16 cellular contexts compared by ENCODE assay signal in the genomic region with DNA sequence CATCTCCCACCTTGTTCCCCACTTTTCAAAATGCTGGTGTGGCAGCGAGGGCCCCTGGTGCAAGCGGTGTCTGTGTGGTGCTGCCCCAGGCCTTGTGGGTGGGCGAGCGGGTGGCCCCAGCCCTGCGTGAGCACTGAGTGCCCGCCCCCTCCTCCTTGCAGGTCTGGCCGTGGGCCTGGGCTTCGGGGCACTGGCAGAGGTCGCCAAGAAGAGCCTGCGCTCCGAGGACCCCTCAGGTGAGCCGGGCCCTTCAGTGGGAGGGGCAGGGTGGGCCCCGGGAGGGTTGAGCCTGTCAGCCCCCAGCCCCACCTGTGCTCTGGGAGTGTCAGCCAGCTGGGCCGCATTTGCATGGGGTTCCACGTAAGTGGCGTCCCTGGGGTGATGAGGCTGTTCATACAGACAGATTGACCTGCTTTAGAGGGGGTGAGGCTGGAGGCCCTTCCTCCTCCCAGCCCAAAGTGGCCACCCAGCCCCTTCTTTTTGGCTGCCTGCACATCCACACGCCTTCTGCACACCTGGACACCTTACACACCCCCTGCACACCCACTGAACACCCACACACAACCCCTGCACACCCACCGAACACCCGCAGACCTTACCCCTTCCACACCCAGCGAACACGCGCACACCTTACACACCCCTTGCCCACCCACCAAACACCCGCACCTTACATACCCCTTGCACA.
"Had no signal": no experiment of that assay in that cellular context is flagged by ENCODE, and none has a peak within 500 bp of the region (broad histone marks: within the 10 kb centered on the region; RNA-seq: fewer than 3 reads in every experiment).

No MANE protein-coding gene starts in this region.

- H3K36me3 ChIP-seq: thoracic aorta had no signal

- H3K9me3 ChIP-seq: thoracic aorta had no signal

- H3K4me3 ChIP-seq: skin epidermis, thoracic aorta had no signal

- ATAC-seq: activated CD8-positive, alpha-beta T cell treated with anti-CD3 and anti-CD28 coated beads for 36 hours; activated T-cell treated with anti-CD3 and anti-CD28 coated beads, Interleukin-2, amount 50 U/mL, for 4 hours; effector memory CD8-positive, alpha-beta T cell; left lobe of liver; SK-N-SH treated with all-trans-retinoic acid at 6 μM for 48 hours; stimulated activated effector memory CD8-positive, alpha-beta T cell treated with anti-CD3 and anti-CD28 coated beads, Interleukin-12 subunit alpha, Interleukin-12 subunit beta, amount 100 ng/mL, for 72 hours; T-cell had no signal

- DNase-seq: activated B cell treated with CpG ODN at 0.5 μM for 24 hours; activated CD4-positive, alpha-beta T cell treated with anti-CD3 and anti-CD28 coated beads for 48 hours; activated CD8-positive, alpha-beta T cell treated with anti-CD3 and anti-CD28 coated beads for 36 hours; activated gamma-delta T cell; activated T-cell treated with anti-CD3 and anti-CD28 coated beads, Interleukin-2, amount 50 U/mL, for 4 hours; effector memory CD8-positive, alpha-beta T cell; hippocampal formation; naive B cell; retina; stimulated activated CD4-positive, alpha-beta T cell treated with anti-CD3 and anti-CD28 coated beads, Interleukin-4, amount 100 ng/mL, for 24 hours had no signal

- H3K27ac ChIP-seq: skin epidermis, thoracic aorta had no signal
